1 cellular context compared by ENCODE assay signal in the genomic region with DNA sequence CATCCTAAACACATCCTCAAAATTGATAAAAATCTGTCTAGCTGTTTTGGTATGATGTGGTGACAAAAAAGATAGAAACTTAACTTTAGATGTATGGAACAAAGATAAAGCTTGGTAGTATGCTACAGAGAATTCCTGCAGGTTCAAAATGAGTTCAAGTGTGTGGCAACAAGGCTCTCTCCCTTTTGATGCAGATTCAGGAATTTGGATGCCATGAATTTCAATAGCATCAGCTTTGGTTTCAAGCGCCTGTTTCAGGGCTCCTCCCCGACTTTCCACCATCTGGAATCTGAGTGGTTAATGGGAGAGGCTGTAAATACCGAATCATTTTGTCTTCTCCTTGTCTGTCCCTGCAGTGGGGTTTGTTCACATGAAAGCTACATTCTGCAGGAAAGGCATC.
TF ChIP-seq lines count a peak whose summit lies in the region.

No MANE protein-coding gene starts in this region.

TF ChIP-seq in GM23338, 12 proteins besides CTCF, POLR2A, EP300 and RAD21 (continued from another document):
- TF ChIP-seq, protein P1, sequence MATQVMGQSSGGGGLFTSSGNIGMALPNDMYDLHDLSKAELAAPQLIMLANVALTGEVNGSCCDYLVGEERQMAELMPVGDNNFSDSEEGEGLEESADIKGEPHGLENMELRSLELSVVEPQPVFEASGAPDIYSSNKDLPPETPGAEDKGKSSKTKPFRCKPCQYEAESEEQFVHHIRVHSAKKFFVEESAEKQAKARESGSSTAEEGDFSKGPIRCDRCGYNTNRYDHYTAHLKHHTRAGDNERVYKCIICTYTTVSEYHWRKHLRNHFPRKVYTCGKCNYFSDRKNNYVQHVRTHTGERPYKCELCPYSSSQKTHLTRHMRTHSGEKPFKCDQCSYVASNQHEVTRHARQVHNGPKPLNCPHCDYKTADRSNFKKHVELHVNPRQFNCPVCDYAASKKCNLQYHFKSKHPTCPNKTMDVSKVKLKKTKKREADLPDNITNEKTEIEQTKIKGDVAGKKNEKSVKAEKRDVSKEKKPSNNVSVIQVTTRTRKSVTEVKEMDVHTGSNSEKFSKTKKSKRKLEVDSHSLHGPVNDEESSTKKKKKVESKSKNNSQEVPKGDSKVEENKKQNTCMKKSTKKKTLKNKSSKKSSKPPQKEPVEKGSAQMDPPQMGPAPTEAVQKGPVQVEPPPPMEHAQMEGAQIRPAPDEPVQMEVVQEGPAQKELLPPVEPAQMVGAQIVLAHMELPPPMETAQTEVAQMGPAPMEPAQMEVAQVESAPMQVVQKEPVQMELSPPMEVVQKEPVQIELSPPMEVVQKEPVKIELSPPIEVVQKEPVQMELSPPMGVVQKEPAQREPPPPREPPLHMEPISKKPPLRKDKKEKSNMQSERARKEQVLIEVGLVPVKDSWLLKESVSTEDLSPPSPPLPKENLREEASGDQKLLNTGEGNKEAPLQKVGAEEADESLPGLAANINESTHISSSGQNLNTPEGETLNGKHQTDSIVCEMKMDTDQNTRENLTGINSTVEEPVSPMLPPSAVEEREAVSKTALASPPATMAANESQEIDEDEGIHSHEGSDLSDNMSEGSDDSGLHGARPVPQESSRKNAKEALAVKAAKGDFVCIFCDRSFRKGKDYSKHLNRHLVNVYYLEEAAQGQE (IDR thresholded peaks at IDR 0.05; ENCODE audit: unreplicated experiment), result no peak
- TF ChIP-seq, protein P2, sequence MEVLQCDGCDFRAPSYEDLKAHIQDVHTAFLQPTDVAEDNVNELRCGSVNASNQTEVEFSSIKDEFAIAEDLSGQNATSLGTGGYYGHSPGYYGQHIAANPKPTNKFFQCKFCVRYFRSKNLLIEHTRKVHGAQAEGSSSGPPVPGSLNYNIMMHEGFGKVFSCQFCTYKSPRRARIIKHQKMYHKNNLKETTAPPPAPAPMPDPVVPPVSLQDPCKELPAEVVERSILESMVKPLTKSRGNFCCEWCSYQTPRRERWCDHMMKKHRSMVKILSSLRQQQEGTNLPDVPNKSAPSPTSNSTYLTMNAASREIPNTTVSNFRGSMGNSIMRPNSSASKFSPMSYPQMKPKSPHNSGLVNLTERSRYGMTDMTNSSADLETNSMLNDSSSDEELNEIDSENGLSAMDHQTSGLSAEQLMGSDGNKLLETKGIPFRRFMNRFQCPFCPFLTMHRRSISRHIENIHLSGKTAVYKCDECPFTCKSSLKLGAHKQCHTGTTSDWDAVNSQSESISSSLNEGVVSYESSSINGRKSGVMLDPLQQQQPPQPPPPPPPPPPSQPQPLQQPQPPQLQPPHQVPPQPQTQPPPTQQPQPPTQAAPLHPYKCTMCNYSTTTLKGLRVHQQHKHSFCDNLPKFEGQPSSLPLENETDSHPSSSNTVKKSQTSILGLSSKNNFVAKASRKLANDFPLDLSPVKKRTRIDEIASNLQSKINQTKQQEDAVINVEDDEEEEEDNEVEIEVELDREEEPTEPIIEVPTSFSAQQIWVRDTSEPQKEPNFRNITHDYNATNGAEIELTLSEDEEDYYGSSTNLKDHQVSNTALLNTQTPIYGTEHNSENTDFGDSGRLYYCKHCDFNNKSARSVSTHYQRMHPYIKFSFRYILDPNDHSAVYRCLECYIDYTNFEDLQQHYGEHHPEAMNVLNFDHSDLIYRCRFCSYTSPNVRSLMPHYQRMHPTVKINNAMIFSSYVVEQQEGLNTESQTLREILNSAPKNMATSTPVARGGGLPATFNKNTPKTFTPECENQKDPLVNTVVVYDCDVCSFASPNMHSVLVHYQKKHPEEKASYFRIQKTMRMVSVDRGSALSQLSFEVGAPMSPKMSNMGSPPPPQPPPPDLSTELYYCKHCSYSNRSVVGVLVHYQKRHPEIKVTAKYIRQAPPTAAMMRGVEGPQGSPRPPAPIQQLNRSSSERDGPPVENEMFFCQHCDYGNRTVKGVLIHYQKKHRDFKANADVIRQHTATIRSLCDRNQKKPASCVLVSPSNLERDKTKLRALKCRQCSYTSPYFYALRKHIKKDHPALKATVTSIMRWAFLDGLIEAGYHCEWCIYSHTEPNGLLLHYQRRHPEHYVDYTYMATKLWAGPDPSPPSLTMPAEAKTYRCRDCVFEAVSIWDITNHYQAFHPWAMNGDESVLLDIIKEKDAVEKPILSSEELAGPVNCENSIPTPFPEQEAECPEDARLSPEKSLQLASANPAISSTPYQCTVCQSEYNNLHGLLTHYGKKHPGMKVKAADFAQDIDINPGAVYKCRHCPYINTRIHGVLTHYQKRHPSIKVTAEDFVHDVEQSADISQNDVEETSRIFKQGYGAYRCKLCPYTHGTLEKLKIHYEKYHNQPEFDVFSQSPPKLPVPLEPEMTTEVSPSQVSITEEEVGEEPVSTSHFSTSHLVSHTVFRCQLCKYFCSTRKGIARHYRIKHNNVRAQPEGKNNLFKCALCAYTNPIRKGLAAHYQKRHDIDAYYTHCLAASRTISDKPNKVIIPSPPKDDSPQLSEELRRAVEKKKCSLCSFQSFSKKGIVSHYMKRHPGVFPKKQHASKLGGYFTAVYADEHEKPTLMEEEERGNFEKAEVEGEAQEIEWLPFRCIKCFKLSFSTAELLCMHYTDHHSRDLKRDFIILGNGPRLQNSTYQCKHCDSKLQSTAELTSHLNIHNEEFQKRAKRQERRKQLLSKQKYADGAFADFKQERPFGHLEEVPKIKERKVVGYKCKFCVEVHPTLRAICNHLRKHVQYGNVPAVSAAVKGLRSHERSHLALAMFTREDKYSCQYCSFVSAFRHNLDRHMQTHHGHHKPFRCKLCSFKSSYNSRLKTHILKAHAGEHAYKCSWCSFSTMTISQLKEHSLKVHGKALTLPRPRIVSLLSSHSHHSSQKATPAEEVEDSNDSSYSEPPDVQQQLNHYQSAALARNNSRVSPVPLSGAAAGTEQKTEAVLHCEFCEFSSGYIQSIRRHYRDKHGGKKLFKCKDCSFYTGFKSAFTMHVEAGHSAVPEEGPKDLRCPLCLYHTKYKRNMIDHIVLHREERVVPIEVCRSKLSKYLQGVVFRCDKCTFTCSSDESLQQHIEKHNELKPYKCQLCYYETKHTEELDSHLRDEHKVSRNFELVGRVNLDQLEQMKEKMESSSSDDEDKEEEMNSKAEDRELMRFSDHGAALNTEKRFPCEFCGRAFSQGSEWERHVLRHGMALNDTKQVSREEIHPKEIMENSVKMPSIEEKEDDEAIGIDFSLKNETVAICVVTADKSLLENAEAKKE (CRISPR knock-in tag; IDR thresholded peaks at IDR 0.05), result 0 out of 2 replicates have a peak, but pooled peaks have one; percentile 62
